ENCODE assay signal across 8 cellular contexts in the genomic region with DNA sequence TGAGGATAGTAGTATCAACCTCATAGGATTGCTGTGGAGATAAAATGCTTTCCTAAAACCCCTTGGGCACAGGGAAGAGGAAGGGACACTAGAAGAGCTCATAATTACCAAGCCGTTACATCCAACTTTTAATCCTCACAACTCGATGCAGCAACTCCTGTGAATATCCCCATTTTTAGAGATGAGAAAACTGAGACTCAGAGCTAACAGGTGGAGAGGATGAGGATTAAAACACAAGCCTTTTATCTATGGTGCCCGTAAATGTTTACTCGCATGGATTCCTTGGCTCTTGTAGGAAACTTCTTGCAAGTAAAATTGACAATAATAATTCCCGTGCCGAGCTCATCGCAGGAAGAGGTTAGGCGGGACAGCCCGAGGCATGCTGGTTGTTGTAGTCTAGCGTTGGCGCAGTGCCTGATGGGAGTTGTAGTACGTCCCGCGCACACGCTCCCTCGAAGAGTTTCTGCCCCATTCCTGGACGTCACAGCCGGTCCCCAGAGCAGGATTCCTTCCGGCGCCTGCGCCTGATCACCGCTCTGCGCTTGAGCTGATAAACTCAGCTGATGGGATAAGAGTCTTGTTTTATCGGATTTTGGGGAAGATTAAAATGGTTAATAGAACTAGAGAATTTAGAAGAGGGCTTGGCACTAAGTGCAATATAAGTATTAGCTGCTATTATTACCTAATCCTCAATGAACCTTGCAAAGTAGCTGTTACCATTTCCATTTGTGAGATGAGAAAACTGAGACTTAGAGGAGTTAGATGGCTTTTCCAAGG.
DNase-seq lines count a peak whose midpoint lies in the region; ATAC-seq and TF ChIP-seq lines count a peak whose summit lies in the region.

No MANE protein-coding gene starts in this region.

- H3K4me1 ChIP-seq in BLaER1 = peaks cover 48% of the 10 kb centered on the region

- DNase-seq in NCI-H524 treated with DMSO at 0.1 percent for 48 hours (lab: John Stamatoyannopoulos, UW) (peak; percentile 68), coronary artery (ENCODE audit: low spot score) (peak; percentile 96), left kidney (ENCODE audit: low read depth, low spot score) (peak; percentile 98)
- peak; percentile 94 for DNase-seq in activated CD4-positive, alpha-beta T cell treated with anti-CD3 and anti-CD28 coated beads for 48 hours
- DNase-seq in stimulated activated CD4-positive, alpha-beta T cell treated with anti-CD3 and anti-CD28 coated beads, Interleukin-1b, Interleukin-23, amount 100 ng/mL, for 48 hours = peak; percentile 90

- no peaks in the 10 kb centered on the region for H3K9me3 ChIP-seq in BLaER1

- H3K4me3 ChIP-seq in BLaER1 (peak overlapping the region; percentile 70), coronary artery (peak overlapping the region; percentile 67)

- H3K36me3 ChIP-seq in BLaER1 = no peaks in the 10 kb centered on the region

- peaks cover 19% of the 10 kb centered on the region for H4K20me1 ChIP-seq in BLaER1

- H3K27ac ChIP-seq in BLaER1 (peak overlapping the region; percentile 49), coronary artery (peak overlapping the region; percentile 65 to 73)

- H3K27me3 ChIP-seq in BLaER1 = no peaks in the 10 kb centered on the region

- TF ChIP-seq CTCF in coronary artery (IDR thresholded peaks at IDR 0.05) = no peak

- H3K9ac ChIP-seq in BLaER1 = peak overlapping the region; percentile 78

- ATAC-seq in GM19324 (IDR thresholded peaks at IDR 0.05; ENCODE audit: low FRiP score, unreplicated experiment) = peak; percentile 69
- ATAC-seq in HG03460 (IDR thresholded peaks at IDR 0.05; ENCODE audit: unreplicated experiment) = peak; percentile 67

- H3K4me2 ChIP-seq in BLaER1 = peak overlapping the region; percentile 97

Comparison
In these comparisons a context has a peak if more than half of its experiments do, and no peak if none do; other contexts are left out.
1. Peak in every context shown above with its lines: DNase-seq, ATAC-seq, H3K4me3 ChIP-seq and H3K27ac ChIP-seq.